Comparison of ENCODE assay signal across 18 cellular contexts in the genomic region with DNA sequence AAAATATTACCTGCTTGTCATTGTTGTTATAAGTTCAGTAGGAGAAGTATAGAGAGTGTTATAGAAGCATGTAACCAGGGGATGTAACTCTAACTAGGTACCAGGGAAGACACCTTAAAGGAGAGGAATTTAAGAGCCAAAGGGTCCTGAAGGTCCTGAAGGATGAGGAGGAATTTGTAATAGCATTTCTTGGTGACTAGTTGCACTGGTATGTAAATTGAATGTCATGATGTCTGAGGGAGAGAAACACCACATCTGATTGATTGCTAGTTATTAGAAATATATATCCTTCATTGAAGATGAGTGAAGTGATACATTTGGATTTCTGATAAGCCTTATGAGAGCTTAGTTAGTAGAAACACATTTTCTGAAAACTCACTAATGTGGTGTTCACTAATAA.
"Had no signal": no experiment of that assay in that cellular context is flagged by ENCODE, and none has a peak within 500 bp of the region (broad histone marks: within the 10 kb centered on the region; RNA-seq: fewer than 3 reads in every experiment).

No MANE protein-coding gene starts in this region.

- H3K36me3 ChIP-seq: gastroesophageal sphincter, pancreas, right atrium auricular region, thoracic aorta, vagina, WERI-Rb-1 had no signal

- H3K4me3 ChIP-seq: gastroesophageal sphincter, pancreas, psoas muscle, right atrium auricular region, thoracic aorta, vagina had no signal

- H3K4me1 ChIP-seq: gastroesophageal sphincter, pancreas, psoas muscle, right atrium auricular region, vagina had no signal

- DNase-seq: activated CD4-positive, alpha-beta T cell treated with anti-CD3 and anti-CD28 coated beads for 1 hour; activated CD4-positive, alpha-beta T cell treated with anti-CD3 and anti-CD28 coated beads, Interleukin-2, amount 50 U/mL, for 4 hours; activated CD8-positive, alpha-beta memory T cell treated with anti-CD3 and anti-CD28 coated beads, Interleukin-2, amount 50 U/mL, for 48 hours; activated naive CD4-positive, alpha-beta T cell; activated T-cell treated with anti-CD3 and anti-CD28 coated beads, Interleukin-2, amount 50 U/mL, for 4 hours; cerebellar nuclear complex; head of caudate nucleus; hypothalamus; pancreas; psoas muscle; stimulated activated CD4-positive, alpha-beta T cell treated with anti-CD3 and anti-CD28 coated beads, Interleukin-4, amount 100 ng/mL, for 24 hours; stimulated activated naive CD4-positive, alpha-beta T cell treated with Interleukin-2 at 50 U/mL for 16 hours; WERI-Rb-1 had no signal

- ATAC-seq: activated T-cell treated with anti-CD3 and anti-CD28 coated beads, Interleukin-2, amount 50 U/mL, for 4 hours; gastroesophageal sphincter; pancreas; psoas muscle had no signal

- H3K27ac ChIP-seq: epithelial cell of prostate, gastroesophageal sphincter, pancreas, psoas muscle, right atrium auricular region, thoracic aorta, vagina, WERI-Rb-1 had no signal

- H3K9me3 ChIP-seq: gastroesophageal sphincter, pancreas, psoas muscle, right atrium auricular region, thoracic aorta, vagina had no signal

- H3K27me3 ChIP-seq: gastroesophageal sphincter, pancreas, right atrium auricular region, vagina had no signal
